Comparison of ENCODE assay signal across 1 cellular context in the genomic region with DNA sequence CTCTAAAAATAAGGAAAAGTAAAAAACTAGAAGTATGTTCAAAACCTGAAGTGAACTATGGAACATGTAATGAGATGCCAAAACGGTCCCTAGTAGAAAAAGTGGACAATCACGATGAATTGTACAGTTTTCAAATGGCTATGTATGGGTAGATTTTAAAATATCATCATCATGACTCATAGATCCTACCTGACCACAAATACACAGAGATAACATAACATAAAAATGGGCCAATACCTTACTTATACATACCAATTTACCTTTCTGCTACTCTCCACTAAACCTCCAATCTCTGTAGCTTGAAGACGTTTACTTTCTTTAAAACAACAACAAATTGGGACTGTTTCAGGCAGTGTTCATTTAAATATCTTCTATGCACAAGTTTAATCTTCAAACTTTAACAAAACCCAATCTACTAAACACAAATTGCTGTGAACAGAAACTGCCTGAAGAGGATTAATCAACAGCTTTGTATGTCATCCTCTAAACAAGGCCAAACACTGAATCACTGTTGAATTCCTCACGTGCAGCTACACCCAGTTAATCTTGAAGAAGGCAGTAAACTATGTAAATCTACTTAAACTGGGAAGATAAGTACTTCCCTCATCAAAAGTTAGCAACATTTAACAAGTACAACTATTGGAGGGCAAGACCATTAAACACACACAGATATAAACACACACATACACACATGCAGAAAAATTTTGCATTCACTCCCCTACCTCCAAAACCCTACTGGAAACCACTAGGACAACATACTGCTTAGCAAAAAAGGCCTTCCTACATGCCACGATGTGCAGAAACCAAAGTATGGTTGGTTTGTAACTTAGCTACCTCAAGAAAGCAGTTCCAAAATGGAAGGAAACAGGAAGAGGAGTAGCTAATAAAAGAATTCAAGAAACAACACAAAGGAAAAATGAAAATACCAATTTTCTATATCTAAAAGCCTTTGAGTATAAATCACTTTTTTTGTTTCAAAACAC.
A peak's percentile ranks its signal among the peaks of the same experiment; 100 is the strongest.
TF ChIP-seq lines count a peak whose summit lies in the region.

No MANE protein-coding gene starts in this region.

TF ChIP-seq in HCT116, 20 proteins besides CTCF, POLR2A, EP300 and RAD21 (continued from another document):
- TF ChIP-seq, protein P1, sequence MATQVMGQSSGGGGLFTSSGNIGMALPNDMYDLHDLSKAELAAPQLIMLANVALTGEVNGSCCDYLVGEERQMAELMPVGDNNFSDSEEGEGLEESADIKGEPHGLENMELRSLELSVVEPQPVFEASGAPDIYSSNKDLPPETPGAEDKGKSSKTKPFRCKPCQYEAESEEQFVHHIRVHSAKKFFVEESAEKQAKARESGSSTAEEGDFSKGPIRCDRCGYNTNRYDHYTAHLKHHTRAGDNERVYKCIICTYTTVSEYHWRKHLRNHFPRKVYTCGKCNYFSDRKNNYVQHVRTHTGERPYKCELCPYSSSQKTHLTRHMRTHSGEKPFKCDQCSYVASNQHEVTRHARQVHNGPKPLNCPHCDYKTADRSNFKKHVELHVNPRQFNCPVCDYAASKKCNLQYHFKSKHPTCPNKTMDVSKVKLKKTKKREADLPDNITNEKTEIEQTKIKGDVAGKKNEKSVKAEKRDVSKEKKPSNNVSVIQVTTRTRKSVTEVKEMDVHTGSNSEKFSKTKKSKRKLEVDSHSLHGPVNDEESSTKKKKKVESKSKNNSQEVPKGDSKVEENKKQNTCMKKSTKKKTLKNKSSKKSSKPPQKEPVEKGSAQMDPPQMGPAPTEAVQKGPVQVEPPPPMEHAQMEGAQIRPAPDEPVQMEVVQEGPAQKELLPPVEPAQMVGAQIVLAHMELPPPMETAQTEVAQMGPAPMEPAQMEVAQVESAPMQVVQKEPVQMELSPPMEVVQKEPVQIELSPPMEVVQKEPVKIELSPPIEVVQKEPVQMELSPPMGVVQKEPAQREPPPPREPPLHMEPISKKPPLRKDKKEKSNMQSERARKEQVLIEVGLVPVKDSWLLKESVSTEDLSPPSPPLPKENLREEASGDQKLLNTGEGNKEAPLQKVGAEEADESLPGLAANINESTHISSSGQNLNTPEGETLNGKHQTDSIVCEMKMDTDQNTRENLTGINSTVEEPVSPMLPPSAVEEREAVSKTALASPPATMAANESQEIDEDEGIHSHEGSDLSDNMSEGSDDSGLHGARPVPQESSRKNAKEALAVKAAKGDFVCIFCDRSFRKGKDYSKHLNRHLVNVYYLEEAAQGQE (IDR thresholded peaks at IDR 0.05; ENCODE audit: low read depth), result no peak
- TF ChIP-seq, protein P2, sequence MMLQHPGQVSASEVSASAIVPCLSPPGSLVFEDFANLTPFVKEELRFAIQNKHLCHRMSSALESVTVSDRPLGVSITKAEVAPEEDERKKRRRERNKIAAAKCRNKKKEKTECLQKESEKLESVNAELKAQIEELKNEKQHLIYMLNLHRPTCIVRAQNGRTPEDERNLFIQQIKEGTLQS (IDR thresholded peaks at IDR 0.05), result no peak
- TF ChIP-seq ZFX (IDR thresholded peaks at IDR 0.05) (no peak), SIN3A (IDR thresholded peaks at IDR 0.05; ENCODE audit: low read depth) (no peak), CEBPB (IDR thresholded peaks at IDR 0.05; ENCODE audit: low read depth) (no peak), TCF7L2 (IDR thresholded peaks at IDR 0.05; ENCODE audit: borderline replicate concordance, extremely low read depth, insufficient read depth, insufficient read length) (no peak), SRF (IDR thresholded peaks at IDR 0.05; ENCODE audit: low read depth) (peak; percentile 27; the same call in 1 of the 2 replicates), YY1 (IDR thresholded peaks at IDR 0.05; ENCODE audit: extremely low read depth, insufficient replicate concordance, low read depth, low read length) (no peak), EZH2 (IDR thresholded peaks at IDR 0.05) (no peak), CBX3 (IDR thresholded peaks at IDR 0.05; ENCODE audit: low read depth) (no peak), POLR2AphosphoS5 (IDR thresholded peaks at IDR 0.05; ENCODE audit: low read depth, low read length) (no peak)
- TF ChIP-seq, protein P3, sequence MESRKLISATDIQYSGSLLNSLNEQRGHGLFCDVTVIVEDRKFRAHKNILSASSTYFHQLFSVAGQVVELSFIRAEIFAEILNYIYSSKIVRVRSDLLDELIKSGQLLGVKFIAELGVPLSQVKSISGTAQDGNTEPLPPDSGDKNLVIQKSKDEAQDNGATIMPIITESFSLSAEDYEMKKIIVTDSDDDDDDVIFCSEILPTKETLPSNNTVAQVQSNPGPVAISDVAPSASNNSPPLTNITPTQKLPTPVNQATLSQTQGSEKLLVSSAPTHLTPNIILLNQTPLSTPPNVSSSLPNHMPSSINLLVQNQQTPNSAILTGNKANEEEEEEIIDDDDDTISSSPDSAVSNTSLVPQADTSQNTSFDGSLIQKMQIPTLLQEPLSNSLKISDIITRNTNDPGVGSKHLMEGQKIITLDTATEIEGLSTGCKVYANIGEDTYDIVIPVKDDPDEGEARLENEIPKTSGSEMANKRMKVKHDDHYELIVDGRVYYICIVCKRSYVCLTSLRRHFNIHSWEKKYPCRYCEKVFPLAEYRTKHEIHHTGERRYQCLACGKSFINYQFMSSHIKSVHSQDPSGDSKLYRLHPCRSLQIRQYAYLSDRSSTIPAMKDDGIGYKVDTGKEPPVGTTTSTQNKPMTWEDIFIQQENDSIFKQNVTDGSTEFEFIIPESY (IDR thresholded peaks at IDR 0.05; ENCODE audit: extremely low read depth, insufficient replicate concordance, low read length), result no peak
TF ChIP-seq in HCT116: peak in this region for 4.
